ENCODE assay signal across 22 cellular contexts in genomic region chr7:1413936-1414639, GRCh38.
"Had no signal": no experiment of that assay in that cellular context is flagged by ENCODE, and none has a peak within 500 bp of the region (broad histone marks: within the 10 kb centered on the region; RNA-seq: fewer than 3 reads in every experiment).

No MANE protein-coding gene starts in this region.

- H3K4me1 ChIP-seq: gastrocnemius medialis had no signal

- H3K36me3 ChIP-seq: adrenal gland, esophagus squamous epithelium, gastrocnemius medialis, transverse colon had no signal

- ATAC-seq: activated CD4-positive, alpha-beta T cell treated with anti-CD3 and anti-CD28 coated beads for 36 hours; activated T-cell treated with anti-CD3 and anti-CD28 coated beads, Interleukin-2, amount 50 U/mL, for 4 hours; gastrocnemius medialis; left ventricle myocardium superior; natural killer cell; stimulated activated naive B cell treated with anti-CD40 and anti-IgM and Interleukin-4, amounts not matched to agents 10 μg/mL and 1 μg/mL and 100 μg/mL, for 72 hours had no signal

- DNase-seq: activated B cell treated with CpG ODN at 0.5 μM for 24 hours; activated CD4-positive, alpha-beta T cell treated with anti-CD3 and anti-CD28 coated beads for 36 hours; activated CD4-positive, alpha-beta T cell treated with anti-CD3 and anti-CD28 coated beads, Interleukin-2, amount 50 U/mL, for 48 hours; activated CD8-positive, alpha-beta memory T cell treated with anti-CD3 and anti-CD28 coated beads, Interleukin-2, amount 50 U/mL, for 48 hours; activated naive CD4-positive, alpha-beta T cell; activated T-cell treated with anti-CD3 and anti-CD28 coated beads, Interleukin-2, amount 50 U/mL, for 4 hours; adrenal gland; central memory CD4-positive, alpha-beta T cell; cortex of kidney; endodermal cell; esophagus squamous epithelium; gastrocnemius medialis; hypothalamus; left ventricle myocardium superior; midbrain; natural killer cell; retina; stimulated activated CD4-positive, alpha-beta T cell treated with anti-CD3 and anti-CD28 coated beads, Interleukin-2, amount 100 ng/mL, for 48 hours; stimulated activated CD8-positive, alpha-beta memory T cell treated with anti-CD3 and anti-CD28 coated beads, Interleukin-4, amount 100 ng/mL, for 48 hours; stimulated activated naive B cell treated with anti-CD40 and anti-IgM and Interleukin-4, amounts not matched to agents 10 μg/mL and 1 μg/mL and 100 μg/mL, for 72 hours; transverse colon had no signal

- H3K4me3 ChIP-seq: adrenal gland, esophagus squamous epithelium, gastrocnemius medialis, transverse colon had no signal

- H3K27ac ChIP-seq: adrenal gland, esophagus squamous epithelium, gastrocnemius medialis, transverse colon had no signal

- H3K9me3 ChIP-seq: adrenal gland, esophagus squamous epithelium, gastrocnemius medialis, transverse colon had no signal

- FAIRE-seq: astrocyte had no signal
